ENCODE assay signal across 25 cellular contexts in the genomic region with DNA sequence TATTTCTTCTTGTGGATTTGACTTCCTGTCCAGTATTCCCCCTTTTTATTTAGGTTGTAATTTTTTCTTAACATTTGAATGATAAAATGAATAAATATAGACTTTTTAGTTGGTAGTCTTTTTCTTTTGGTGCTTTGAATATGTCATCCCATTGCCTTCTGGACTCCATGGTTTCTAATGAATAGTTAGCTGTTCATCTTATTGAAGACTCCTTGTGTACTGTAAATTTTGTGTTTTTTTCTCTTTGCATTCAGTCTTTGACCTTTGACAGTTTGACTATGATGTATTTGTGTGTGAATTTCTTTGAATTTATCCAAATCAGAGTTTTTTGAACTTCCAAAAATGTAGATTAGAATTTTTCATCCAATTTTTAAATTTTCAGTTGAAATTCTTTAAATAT.
A peak's percentile ranks its signal among the peaks of the same experiment; 100 is the strongest.
DNase-seq lines count a peak whose midpoint lies in the region; ATAC-seq, FAIRE-seq and TF ChIP-seq lines count a peak whose summit lies in the region.
"Had no signal": no experiment of that assay in that cellular context is flagged by ENCODE, and none has a peak within 500 bp of the region (broad histone marks: within the 10 kb centered on the region; RNA-seq: fewer than 3 reads in every experiment).

No MANE protein-coding gene starts in this region.

- H3K27ac ChIP-seq in HEK293 (ENCODE audit: extremely low read depth, low read depth, low read length) (no peak overlapping the region), K562 (ENCODE audit: extremely low read depth, low read depth, low read length) (no peak overlapping the region)
- H3K27ac ChIP-seq: A549; BLaER1 treated with 17β-estradiol and CSF1 and Interleukin-3, amounts not matched to agents 10 nM and 100 nM had no signal

- DNase-seq in NCI-H2171 treated with DMSO at 0.1 percent for 48 hours (lab: John Stamatoyannopoulos, UW) (peak; percentile 12), NCI-H2171 (lab: John Stamatoyannopoulos, UW) (no peak), K562 (ENCODE audit: extremely low read depth in 1 of 4, low spot score in 3 of 4) (no peak), GM13977 (ENCODE audit: low spot score) (no peak)
- DNase-seq in activated naive CD8-positive, alpha-beta T cell treated with anti-CD3 and anti-CD28 coated beads for 36 hours: no peak
- DNase-seq: 8988T; ACHN; AML-193; BE2C; CD4-positive, alpha-beta T cell; CD8-positive, alpha-beta memory T cell; DMS 273 treated with DMSO at 0.1 percent for 48 hours; DND-41; H9; HFFc6 had no signal

- no peaks in the 10 kb centered on the region for H3K4me1 ChIP-seq in HEK293 (ENCODE audit: control insufficient read depth, insufficient read depth, low read length)
- no peaks in the 10 kb centered on the region for H3K4me1 ChIP-seq in K562 (replicated peaks in 1 of 2; ENCODE audit: control insufficient read depth in 2 of 2, insufficient read depth in 2 of 2, low read length in 2 of 2)
- H3K4me1 ChIP-seq: A549; BE2C; BLaER1 treated with 17β-estradiol and CSF1 and Interleukin-3, amounts not matched to agents 10 nM and 100 nM had no signal

- no peaks in the 10 kb centered on the region for H4K20me1 ChIP-seq in K562 (replicated peaks; ENCODE audit: control insufficient read depth, insufficient read depth, low read length)
- H4K20me1 ChIP-seq: BLaER1 treated with 17β-estradiol and CSF1 and Interleukin-3, amounts not matched to agents 10 nM and 100 nM had no signal

- no peaks in the 10 kb centered on the region for H3K27me3 Mint-ChIP-seq in activated naive CD8-positive, alpha-beta T cell treated with anti-CD3 and anti-CD28 coated beads for 36 hours
- H3K27me3 Mint-ChIP-seq: CD4-positive, alpha-beta T cell; CD8-positive, alpha-beta memory T cell had no signal

- intact Hi-C loops in K562 (cut with micrococcal nuclease): no loop called here

- no peak for TF ChIP-seq EP300 in K562 (IDR thresholded peaks at IDR 0.05; ENCODE audit: low read length)

- peaks cover 18% of the 10 kb centered on the region for H3K9me3 Mint-ChIP-seq in activated naive CD8-positive, alpha-beta T cell treated with anti-CD3 and anti-CD28 coated beads for 36 hours

- no peaks in the 10 kb centered on the region for H3K9me1 ChIP-seq in K562 (ENCODE audit: control insufficient read depth, insufficient read depth, low read length)

- ATAC-seq in K562: no peak
- ATAC-seq: A549, GM23338, HCT116 had no signal

- H3K36me3 Mint-ChIP-seq in activated naive CD8-positive, alpha-beta T cell treated with anti-CD3 and anti-CD28 coated beads for 36 hours: peaks cover 1% of the 10 kb centered on the region
- H3K36me3 Mint-ChIP-seq: CD14-positive monocyte; CD8-positive, alpha-beta memory T cell had no signal

- no peak overlapping the region for H3K27ac Mint-ChIP-seq in activated naive CD8-positive, alpha-beta T cell treated with anti-CD3 and anti-CD28 coated beads for 36 hours
- H3K27ac Mint-ChIP-seq: CD14-positive monocyte; CD4-positive, alpha-beta T cell; CD8-positive, alpha-beta memory T cell; GM23338; H9; HFFc6 had no signal

- H3K4me3 Mint-ChIP-seq in activated naive CD8-positive, alpha-beta T cell treated with anti-CD3 and anti-CD28 coated beads for 36 hours: no peak overlapping the region
- H3K4me3 Mint-ChIP-seq: CD14-positive monocyte; CD4-positive, alpha-beta T cell; CD8-positive, alpha-beta memory T cell; GM23338; H9; HFFc6 had no signal

- CTCF ChIA-PET in HEK293 (lab: Yijun Ruan, JAX): no interaction called here
- CTCF ChIA-PET in K562 (lab: Yijun Ruan, JAX; ENCODE audit: low intra/inter-chr PET ratio): no interaction called here

- no peaks in the 10 kb centered on the region for H3K9me3 ChIP-seq in HEK293 (ENCODE audit: control insufficient read depth, insufficient read depth, low read depth, low read length)
- no peaks in the 10 kb centered on the region; the same call in 1 of the 2 replicates for H3K9me3 ChIP-seq in K562 (replicated peaks; ENCODE audit: control insufficient read depth, insufficient read depth, low read depth, low read length)
- H3K9me3 ChIP-seq: BE2C had no signal

- H3K79me2 ChIP-seq in K562 (ENCODE audit: control insufficient read depth, insufficient read depth, low read length): no peaks in the 10 kb centered on the region

- no peak for TF ChIP-seq RAD21 in K562 (CRISPR knock-in tag; conservative IDR thresholded peaks at IDR 0.05 in 1 of 2, IDR thresholded peaks at IDR 0.05 in 1 of 2)

- FAIRE-seq in K562 (lab: Jason Lieb, UNC): no peak
- FAIRE-seq: A549, D721Med, G401.6, GM12892, GM19239 had no signal

- no peaks in the 10 kb centered on the region for H3K36me3 ChIP-seq in HEK293 (ENCODE audit: control insufficient read depth in 2 of 2, insufficient read depth in 1 of 2, low read length in 2 of 2)
- no peaks in the 10 kb centered on the region for H3K36me3 ChIP-seq in K562 (ENCODE audit: control insufficient read depth, insufficient read depth, low read length)
- H3K36me3 ChIP-seq: BE2C had no signal

- no peak overlapping the region for H3K4me2 ChIP-seq in K562 (ENCODE audit: insufficient read depth, low read length)
- H3K4me2 ChIP-seq: A549; BLaER1 treated with 17β-estradiol and CSF1 and Interleukin-3, amounts not matched to agents 10 nM and 100 nM; GM23338 had no signal

- H3K27me3 ChIP-seq in K562 (ENCODE audit: control insufficient read depth in 2 of 2, insufficient read depth in 2 of 2, low read length in 2 of 2): no peaks in the 10 kb centered on the region
- H3K27me3 ChIP-seq: BE2C; BLaER1 treated with 17β-estradiol and CSF1 and Interleukin-3, amounts not matched to agents 10 nM and 100 nM had no signal

- H3K4me3 ChIP-seq in HEK293 (ENCODE audit: low read depth, low read length) (no peak overlapping the region), K562 (no peak overlapping the region)
- H3K4me3 ChIP-seq: A549; BLaER1 treated with 17β-estradiol and CSF1 and Interleukin-3, amounts not matched to agents 10 nM and 100 nM; GM23338 had no signal

- H2AFZ ChIP-seq in K562 (ENCODE audit: low read depth, low read length): no peak overlapping the region
- H2AFZ ChIP-seq: GM23338 had no signal

- in situ Hi-C loops in K562 (cut with MboI) (no loop called here), GM13977 (cut with MboI; ENCODE audit: low pct_unique_long_range_greater_than_20kb, low sequenced_read_pairs, unreplicated experiment) (no loop called here)

- no peak overlapping the region for H3K9ac ChIP-seq in K562 (ENCODE audit: insufficient read depth in 1 of 2, low read depth in 2 of 2, low read length in 2 of 2)
- H3K9ac ChIP-seq: BLaER1 treated with 17β-estradiol and CSF1 and Interleukin-3, amounts not matched to agents 10 nM and 100 nM had no signal

- no peak for TF ChIP-seq CTCF in HEK293 (tag by site-specific recombination; IDR thresholded peaks at IDR 0.05)
- no peak for TF ChIP-seq CTCF in K562 (IDR thresholded peaks at IDR 0.05 in 2 of 3, conservative IDR thresholded peaks at IDR 0.05 in 1 of 3; ENCODE audit: insufficient read depth in 2 of 3, low read depth in 1 of 3, low read length in 3 of 3)
- TF ChIP-seq CTCF in GM13977 (IDR thresholded peaks at IDR 0.05; ENCODE audit: extremely low read depth, insufficient read depth, missing control alignments): no peak

- POLR2A ChIA-PET in HEK293 (lab: Yijun Ruan, JAX) (no interaction called here), K562 (lab: Yijun Ruan, JAX) (no interaction called here)

- no peaks in the 10 kb centered on the region for H3K4me1 Mint-ChIP-seq in activated naive CD8-positive, alpha-beta T cell treated with anti-CD3 and anti-CD28 coated beads for 36 hours
- H3K4me1 Mint-ChIP-seq: CD14-positive monocyte; CD8-positive, alpha-beta memory T cell; GM23338; H9 had no signal

- BruUV-seq in K562 (replicated peaks; lab: Mats Ljungman, UMichigan): no TSS peak

- no peak for TF ChIP-seq POLR2A in K562 (conservative IDR thresholded peaks at IDR 0.05)

TF ChIP-seq in HEK293, 187 proteins besides CTCF, POLR2A, EP300 and RAD21:
- TF ChIP-seq SETDB1 (IDR thresholded peaks at IDR 0.05; ENCODE audit: insufficient read length, low read length) (peak; percentile 56), ZNF791 (tag by site-specific recombination; IDR thresholded peaks at IDR 0.05) (no peak)
TF ChIP-seq in HEK293: peak in this region for 1.

TF ChIP-seq in K562, 482 proteins besides CTCF, POLR2A, EP300 and RAD21:
- TF ChIP-seq CBX3 (IDR thresholded peaks at IDR 0.05; ENCODE audit: borderline replicate concordance in 1 of 2, low read length in 2 of 2): peak in 1 of 2 experiments; percentile 45; a peak in 1 of 3 replicates
- TF ChIP-seq, protein P1, sequence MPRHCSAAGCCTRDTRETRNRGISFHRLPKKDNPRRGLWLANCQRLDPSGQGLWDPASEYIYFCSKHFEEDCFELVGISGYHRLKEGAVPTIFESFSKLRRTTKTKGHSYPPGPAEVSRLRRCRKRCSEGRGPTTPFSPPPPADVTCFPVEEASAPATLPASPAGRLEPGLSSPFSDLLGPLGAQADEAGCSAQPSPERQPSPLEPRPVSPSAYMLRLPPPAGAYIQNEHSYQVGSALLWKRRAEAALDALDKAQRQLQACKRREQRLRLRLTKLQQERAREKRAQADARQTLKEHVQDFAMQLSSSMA (CRISPR knock-in tag; IDR thresholded peaks at IDR 0.05): no peak
- TF ChIP-seq ZNF311 (CRISPR knock-in tag; IDR thresholded peaks at IDR 0.05): no peak
- TF ChIP-seq TRIM28 (IDR thresholded peaks at IDR 0.05): 0 out of 2 replicates have a peak, but pooled peaks have one; percentile 60
- TF ChIP-seq, protein P2, sequence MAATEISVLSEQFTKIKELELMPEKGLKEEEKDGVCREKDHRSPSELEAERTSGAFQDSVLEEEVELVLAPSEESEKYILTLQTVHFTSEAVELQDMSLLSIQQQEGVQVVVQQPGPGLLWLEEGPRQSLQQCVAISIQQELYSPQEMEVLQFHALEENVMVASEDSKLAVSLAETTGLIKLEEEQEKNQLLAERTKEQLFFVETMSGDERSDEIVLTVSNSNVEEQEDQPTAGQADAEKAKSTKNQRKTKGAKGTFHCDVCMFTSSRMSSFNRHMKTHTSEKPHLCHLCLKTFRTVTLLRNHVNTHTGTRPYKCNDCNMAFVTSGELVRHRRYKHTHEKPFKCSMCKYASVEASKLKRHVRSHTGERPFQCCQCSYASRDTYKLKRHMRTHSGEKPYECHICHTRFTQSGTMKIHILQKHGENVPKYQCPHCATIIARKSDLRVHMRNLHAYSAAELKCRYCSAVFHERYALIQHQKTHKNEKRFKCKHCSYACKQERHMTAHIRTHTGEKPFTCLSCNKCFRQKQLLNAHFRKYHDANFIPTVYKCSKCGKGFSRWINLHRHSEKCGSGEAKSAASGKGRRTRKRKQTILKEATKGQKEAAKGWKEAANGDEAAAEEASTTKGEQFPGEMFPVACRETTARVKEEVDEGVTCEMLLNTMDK (IDR thresholded peaks at IDR 0.05; ENCODE audit: borderline replicate concordance, insufficient read depth, low read depth, low read length, poor library complexity, severe bottlenecking): no peak
- TF ChIP-seq DACH1 (IDR thresholded peaks at IDR 0.05; ENCODE audit: partially characterized antibody): peak; percentile 66
- 0 out of 2 replicates have a peak, but pooled peaks have one; percentile 26 for TF ChIP-seq CBX5 (IDR thresholded peaks at IDR 0.05; ENCODE audit: borderline replicate concordance, low read depth)
